ENCODE assay signal across 1 cellular context in the genomic region with DNA sequence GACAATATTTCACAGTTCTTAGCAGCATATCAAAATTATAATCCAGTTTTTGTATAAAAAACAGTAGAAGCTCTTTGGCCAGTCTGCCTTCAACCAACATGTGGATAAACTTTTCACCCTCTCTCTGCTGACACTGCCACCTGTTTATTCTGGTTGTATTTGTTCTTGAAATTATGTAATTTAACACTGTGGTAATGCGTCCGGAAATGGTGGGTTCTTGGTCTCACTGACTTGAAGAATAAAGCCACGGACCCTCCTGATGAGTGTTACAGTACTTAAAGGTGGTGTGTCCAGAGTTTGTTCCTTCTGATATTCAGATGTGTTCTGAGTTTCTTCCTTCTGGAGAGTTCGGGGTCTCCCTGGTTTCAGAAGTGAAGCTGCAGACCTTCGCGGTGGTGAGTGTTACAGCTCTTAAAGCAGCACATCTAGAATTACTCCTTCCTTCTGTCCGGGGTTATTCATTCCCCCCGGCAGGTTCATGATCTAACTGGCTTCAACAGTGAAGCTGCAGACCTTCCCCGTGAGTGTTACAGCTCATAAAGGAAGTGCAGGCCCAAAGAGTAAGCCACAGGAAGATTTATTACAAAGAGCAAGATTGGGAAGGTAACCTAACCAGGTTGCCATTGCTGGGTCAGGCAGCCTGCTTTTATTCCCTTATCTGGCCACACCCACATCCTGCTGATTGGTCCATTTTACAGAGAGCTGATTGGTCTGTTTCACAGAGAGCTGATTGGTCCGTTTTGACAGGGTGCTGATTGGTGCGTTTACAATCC.
TF ChIP-seq lines count a peak whose summit lies in the region.

No MANE protein-coding gene starts in this region.

TF ChIP-seq in HepG2, 621 proteins besides CTCF, POLR2A, EP300 and RAD21:
- TF ChIP-seq ZC3H13 (CRISPR knock-in tag; IDR thresholded peaks at IDR 0.05) (no peak), NFYC (CRISPR knock-in tag; IDR thresholded peaks at IDR 0.05) (peak; percentile 14; the same call in 1 of the 2 replicates), NFYB (CRISPR knock-in tag; IDR thresholded peaks at IDR 0.05) (peak; percentile 57)
